ENCODE assay signal across 1 cellular context in the genomic region with DNA sequence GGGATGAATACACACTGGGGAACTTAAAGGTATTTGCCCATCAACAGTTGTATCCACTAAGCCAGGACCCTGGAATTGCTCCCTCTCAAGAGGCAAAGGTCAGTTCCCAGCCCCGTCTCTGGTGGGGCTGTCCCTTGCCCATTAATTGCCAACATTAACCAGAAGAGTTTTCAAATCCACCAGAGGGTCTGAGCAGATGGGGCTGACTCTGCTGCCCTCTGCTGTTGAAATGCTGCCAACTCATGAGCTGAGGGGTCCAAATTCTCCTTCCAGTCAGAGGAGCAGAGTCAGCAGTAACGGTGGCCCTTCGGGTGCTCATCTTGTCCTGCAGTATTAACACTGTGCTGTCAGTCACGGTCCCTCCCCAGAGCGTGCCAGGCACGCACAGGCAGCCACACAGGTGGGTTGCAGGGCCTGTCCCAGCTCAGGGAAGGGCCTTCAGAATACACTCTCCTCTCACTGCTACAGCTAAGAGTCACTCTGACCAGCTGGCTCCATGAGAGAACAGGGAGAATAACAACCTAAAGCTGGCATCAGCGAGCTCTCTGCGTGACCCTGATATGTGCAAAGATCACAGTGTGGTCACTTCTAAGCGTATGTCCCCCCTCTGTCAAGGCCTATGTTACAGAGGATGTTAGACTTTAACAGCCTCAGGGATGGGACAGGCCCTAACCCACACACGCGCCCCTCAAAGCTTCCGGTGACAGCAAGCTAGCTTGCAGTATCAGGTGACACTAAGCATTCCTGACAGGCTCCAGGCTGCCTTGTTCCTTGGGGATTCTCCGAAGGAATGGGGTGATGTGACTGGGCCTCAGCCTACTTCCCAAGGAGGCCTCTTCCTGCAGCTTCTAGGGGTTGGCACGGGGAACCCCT.
A peak's percentile ranks its signal among the peaks of the same experiment; 100 is the strongest.
TF ChIP-seq lines count a peak whose summit lies in the region.

No MANE protein-coding gene starts in this region.

TF ChIP-seq in H1, 55 proteins besides CTCF, POLR2A, EP300 and RAD21 (continued from another document):
- TF ChIP-seq GABPA (IDR thresholded peaks at IDR 0.05; ENCODE audit: borderline replicate concordance, insufficient read depth, low read length) = peak; percentile 51; the same call in 1 of the 2 replicates
- 0 out of 2 replicates have a peak, but pooled peaks have one; percentile 20 for TF ChIP-seq CREB1 (IDR thresholded peaks at IDR 0.05)
- 0 out of 2 replicates have a peak, but pooled peaks have one; percentile 15 for TF ChIP-seq TEAD4 (IDR thresholded peaks at IDR 0.05; ENCODE audit: low read depth, low read length)
- TF ChIP-seq, protein P1, sequence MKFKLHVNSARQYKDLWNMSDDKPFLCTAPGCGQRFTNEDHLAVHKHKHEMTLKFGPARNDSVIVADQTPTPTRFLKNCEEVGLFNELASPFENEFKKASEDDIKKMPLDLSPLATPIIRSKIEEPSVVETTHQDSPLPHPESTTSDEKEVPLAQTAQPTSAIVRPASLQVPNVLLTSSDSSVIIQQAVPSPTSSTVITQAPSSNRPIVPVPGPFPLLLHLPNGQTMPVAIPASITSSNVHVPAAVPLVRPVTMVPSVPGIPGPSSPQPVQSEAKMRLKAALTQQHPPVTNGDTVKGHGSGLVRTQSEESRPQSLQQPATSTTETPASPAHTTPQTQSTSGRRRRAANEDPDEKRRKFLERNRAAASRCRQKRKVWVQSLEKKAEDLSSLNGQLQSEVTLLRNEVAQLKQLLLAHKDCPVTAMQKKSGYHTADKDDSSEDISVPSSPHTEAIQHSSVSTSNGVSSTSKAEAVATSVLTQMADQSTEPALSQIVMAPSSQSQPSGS (IDR thresholded peaks at IDR 0.05; ENCODE audit: low read length) = no peak
- TF ChIP-seq POLR2AphosphoS5 (IDR thresholded peaks at IDR 0.05; ENCODE audit: low read depth, low read length) = no peak
